ENCODE assay signal across 1 cellular context in the genomic region with DNA sequence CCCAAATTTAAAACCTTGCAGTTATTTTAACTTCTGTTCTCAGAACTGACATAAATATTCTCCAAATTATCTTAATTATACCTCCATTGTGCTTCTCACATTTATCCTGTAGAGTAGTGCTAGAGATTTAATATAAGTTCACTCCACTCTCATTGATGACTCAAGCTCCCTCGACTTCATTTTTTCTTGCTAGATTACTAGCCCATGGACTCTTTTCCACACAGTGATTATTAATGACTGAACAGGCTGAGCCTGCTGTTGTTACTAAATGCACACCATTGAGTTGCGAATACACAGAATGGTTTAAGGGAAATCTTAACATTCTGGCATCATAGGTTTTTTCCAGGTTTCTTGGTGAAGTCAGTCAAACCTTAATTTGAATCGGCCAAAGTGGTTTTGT.
TF ChIP-seq lines count a peak whose summit lies in the region.

No MANE protein-coding gene starts in this region.

TF ChIP-seq in IMR-90, 13 proteins besides CTCF, POLR2A, EP300 and RAD21 (continued from another document):
- TF ChIP-seq, protein P1, sequence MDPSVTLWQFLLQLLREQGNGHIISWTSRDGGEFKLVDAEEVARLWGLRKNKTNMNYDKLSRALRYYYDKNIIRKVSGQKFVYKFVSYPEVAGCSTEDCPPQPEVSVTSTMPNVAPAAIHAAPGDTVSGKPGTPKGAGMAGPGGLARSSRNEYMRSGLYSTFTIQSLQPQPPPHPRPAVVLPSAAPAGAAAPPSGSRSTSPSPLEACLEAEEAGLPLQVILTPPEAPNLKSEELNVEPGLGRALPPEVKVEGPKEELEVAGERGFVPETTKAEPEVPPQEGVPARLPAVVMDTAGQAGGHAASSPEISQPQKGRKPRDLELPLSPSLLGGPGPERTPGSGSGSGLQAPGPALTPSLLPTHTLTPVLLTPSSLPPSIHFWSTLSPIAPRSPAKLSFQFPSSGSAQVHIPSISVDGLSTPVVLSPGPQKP (IDR thresholded peaks at IDR 0.05; ENCODE audit: borderline replicate concordance, low read depth, low read length) = no peak
- no peak for TF ChIP-seq BHLHE40 (IDR thresholded peaks at IDR 0.05; ENCODE audit: low read depth, low read length)
